17 cellular contexts compared by ENCODE assay signal in the genomic region with DNA sequence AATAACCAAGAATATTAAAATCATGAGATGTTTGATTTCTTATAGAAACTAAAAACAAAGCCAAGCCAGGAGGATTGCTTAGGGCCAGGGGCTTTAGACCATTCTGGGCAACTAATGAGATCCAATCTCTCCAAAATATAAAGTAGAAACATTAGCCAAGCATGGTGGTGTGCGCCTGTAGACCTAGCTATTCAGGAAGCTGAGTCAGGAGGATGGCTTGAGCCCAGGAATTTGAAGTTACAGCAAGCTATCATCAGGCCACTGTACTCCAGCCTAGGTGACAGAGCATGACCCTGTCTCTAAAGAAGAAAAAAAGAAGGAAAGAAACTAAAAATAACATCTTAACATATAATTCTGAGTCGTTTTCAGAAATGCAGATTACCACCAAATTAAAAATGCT.
A peak's percentile ranks its signal among the peaks of the same experiment; 100 is the strongest.
DNase-seq lines count a peak whose midpoint lies in the region; FAIRE-seq and TF ChIP-seq lines count a peak whose summit lies in the region.
"Had no signal": no experiment of that assay in that cellular context is flagged by ENCODE, and none has a peak within 500 bp of the region (broad histone marks: within the 10 kb centered on the region; RNA-seq: fewer than 3 reads in every experiment).

No MANE protein-coding gene starts in this region.

- in situ Hi-C loops in brain microvascular endothelial cell (cut with HindIII; ENCODE audit: low pct_ligation_motif_present, low sequenced_read_pairs), result no loop called here
- in situ Hi-C loops in GM13977 (cut with MboI; ENCODE audit: low pct_unique_long_range_greater_than_20kb, low sequenced_read_pairs, unreplicated experiment), result no loop called here

- H3K4me1 ChIP-seq in tibial nerve, result no peaks in the 10 kb centered on the region
- H3K4me1 ChIP-seq: BLaER1, HAP-1 had no signal

- H3K9me3 ChIP-seq in tibial nerve, result no peaks in the 10 kb centered on the region
- H3K9me3 ChIP-seq: BLaER1, HAP-1 had no signal

- no peak for FAIRE-seq in frontal cortex (lab: Jason Lieb, UNC)
- FAIRE-seq: GM19239 had no signal

- TF ChIP-seq CTCF in brain microvascular endothelial cell (IDR thresholded peaks at IDR 0.05; ENCODE audit: low read depth, low read length, missing control alignments) (no peak), tibial nerve (IDR thresholded peaks at IDR 0.05) (no peak), GM13977 (IDR thresholded peaks at IDR 0.05; ENCODE audit: extremely low read depth, insufficient read depth, missing control alignments) (no peak)

- no peak for TF ChIP-seq EP300 in tibial nerve (IDR thresholded peaks at IDR 0.05)

- no peak overlapping the region for H3K4me3 ChIP-seq in brain microvascular endothelial cell (ENCODE audit: low read depth, low read length)
- no peak overlapping the region for H3K4me3 ChIP-seq in tibial nerve
- H3K4me3 ChIP-seq: BLaER1, GM23248, HAP-1 had no signal

- DNase-seq in EH (ENCODE audit: low read depth) (peak; percentile 2), M059J (ENCODE audit: low read depth) (peak; percentile 47), brain microvascular endothelial cell (peak; percentile 29), islet precursor cell (peak; percentile 55), NCI-H187 (lab: John Stamatoyannopoulos, UW) (no peak), tibial nerve (ENCODE audit: low spot score in 2 of 2) (no peak), frontal cortex (ENCODE audit: low spot score in 2 of 2) (no peak), GM13977 (ENCODE audit: low spot score) (no peak)
- DNase-seq: 8988T; CD4-positive, alpha-beta memory T cell; DMS153; DMS79; GDM1; GM23248 had no signal

- 67 to 70% methylated on average over 2 of the region's 2 CpGs for WGBS in tibial nerve, 2 donors

- TF ChIP-seq POLR2A in tibial nerve (IDR thresholded peaks at IDR 0.05), result no peak

- H3K27ac ChIP-seq in brain microvascular endothelial cell (no peak overlapping the region), tibial nerve (no peak overlapping the region)
- H3K27ac ChIP-seq: BLaER1, GM23248 had no signal

- H3K36me3 ChIP-seq in brain microvascular endothelial cell (replicated peaks), result no peaks in the 10 kb centered on the region
- H3K36me3 ChIP-seq in tibial nerve, result no peaks in the 10 kb centered on the region
- H3K36me3 ChIP-seq: BLaER1, HAP-1 had no signal

- H3K27me3 ChIP-seq in brain microvascular endothelial cell (replicated peaks) (no peaks in the 10 kb centered on the region), tibial nerve (no peaks in the 10 kb centered on the region)
- H3K27me3 ChIP-seq: BLaER1 had no signal

Comparison
In these comparisons a context has a peak if more than half of its experiments do, and no peak if none do; other contexts are left out.
1. DNase-seq: peak in EH (single experiment), M059J (single experiment), brain microvascular endothelial cell (single experiment) and islet precursor cell (single experiment); none in NCI-H187 (0 of 2), tibial nerve (0 of 2), frontal cortex (0 of 2) and GM13977 (single experiment).